ENCODE assay signal across 9 cellular contexts in genomic region chr6:31888281-31889258, GRCh38. TPM values are rescaled to one million over a fixed set of nuclear protein-coding genes. Genes with fewer than 3 reads are reported as not detected.
DNase-seq lines count a peak whose midpoint lies in the region; ATAC-seq and TF ChIP-seq lines count a peak whose summit lies in the region.
"Had no signal": no experiment of that assay in that cellular context is flagged by ENCODE, and none has a peak within 500 bp of the region (broad histone marks: within the 10 kb centered on the region; RNA-seq: fewer than 3 reads in every experiment).

No MANE protein-coding gene starts in this region.

- CTCF ChIA-PET in HCT116 (lab: Charles Lee) = interaction anchor here (1.2 kb wide), 1 partner anchor 9 kb away, joined by 3 read pairs; the partner anchor contains the start of gene EHMT2

- H3K4me3 Mint-ChIP-seq in neural progenitor cell = no peak overlapping the region
- H3K4me3 Mint-ChIP-seq: natural killer cell treated with Interleukin-12 subunit alpha and Interleukin-12 subunit beta and Interleukin-15 and Interleukin-18, amount 100 ng/mL, for 72 hours had no signal

- H3K36me3 ChIP-seq in HCT116 (ENCODE audit: control insufficient read depth in 1 of 2, insufficient read depth in 2 of 2, low read length in 2 of 2) (peaks cover 55 to 56% of the 10 kb centered on the region in 2 experiments; a peak in 3 of 4 replicates), neural progenitor cell (peaks cover 20% of the 10 kb centered on the region)

- H3K9me3 Mint-ChIP-seq in neural progenitor cell = no peaks in the 10 kb centered on the region
- H3K9me3 Mint-ChIP-seq: natural killer cell treated with Interleukin-12 subunit alpha and Interleukin-12 subunit beta and Interleukin-15 and Interleukin-18, amount 100 ng/mL, for 72 hours had no signal

- H3K27me3 ChIP-seq in HCT116 (ENCODE audit: insufficient read depth, low read length) (no peaks in the 10 kb centered on the region), neural progenitor cell (no peaks in the 10 kb centered on the region)

- H3K4me3 ChIP-seq in HCT116 (replicated peaks in 1 of 2; ENCODE audit: low read depth in 1 of 2, low read length in 2 of 2) = no peak overlapping the region
- H3K4me3 ChIP-seq in neural progenitor cell = no peak overlapping the region

- TF ChIP-seq CTCF in HCT116 (IDR thresholded peaks at IDR 0.05 in 2 of 3, conservative IDR thresholded peaks at IDR 0.05 in 1 of 3; ENCODE audit: borderline replicate concordance in 1 of 3, insufficient read depth in 1 of 3, low read depth in 2 of 3, low read length in 2 of 3) (peak; percentile 49 to 92 (median 82); a peak in 5 of 6 replicates), neural progenitor cell (IDR thresholded peaks at IDR 0.05) (peak; percentile 79)

- no peak overlapping the region for H3K27ac Mint-ChIP-seq in neural progenitor cell
- H3K27ac Mint-ChIP-seq: natural killer cell treated with Interleukin-12 subunit alpha and Interleukin-12 subunit beta and Interleukin-15 and Interleukin-18, amount 100 ng/mL, for 72 hours had no signal

- H3K4me1 ChIP-seq in HCT116 (ENCODE audit: control insufficient read depth in 1 of 2, insufficient read depth in 2 of 2, low read length in 2 of 2) = no peaks in the 10 kb centered on the region
- H3K4me1 ChIP-seq in neural progenitor cell = no peaks in the 10 kb centered on the region

- no peak for TF ChIP-seq POLR2A in HCT116 (IDR thresholded peaks at IDR 0.05; ENCODE audit: borderline replicate concordance, extremely low read depth, insufficient read depth, insufficient read length)

- intact Hi-C loops in HCT116 (cut with micrococcal nuclease) = no loop called here

- DNase-seq in HCT116 (ENCODE audit: low read depth, low spot score) = no peak
- peak; percentile 53 for DNase-seq in effector CD4-positive, alpha-beta T cell
- peak; percentile 66 for DNase-seq in neural progenitor cell (ENCODE audit: low spot score)
- DNase-seq in foreskin melanocyte = no peak
- no peak for DNase-seq in kidney glomerular epithelial cell (lab: John Stamatoyannopoulos, UW)

- BruUV-seq in HCT116 (replicated peaks; lab: Mats Ljungman, UMichigan) = TSS peak; percentile 25

- peak; percentile 64 for TF ChIP-seq RAD21 in HCT116 (IDR thresholded peaks at IDR 0.05; ENCODE audit: low read depth)

- peaks cover 2% of the 10 kb centered on the region for H3K27me3 Mint-ChIP-seq in neural progenitor cell (ENCODE audit: insufficient read depth, low read depth)
- H3K27me3 Mint-ChIP-seq: natural killer cell treated with Interleukin-12 subunit alpha and Interleukin-12 subunit beta and Interleukin-15 and Interleukin-18, amount 100 ng/mL, for 72 hours had no signal

- H4K20me1 ChIP-seq in HCT116 (ENCODE audit: insufficient read depth) (0 out of 2 replicates have a peak, but pooled peaks cover 5% of the 10 kb centered on the region), neural progenitor cell (ENCODE audit: low read depth) (peaks cover 5% of the 10 kb centered on the region)

- H3F3A ChIP-seq in neural progenitor cell (ENCODE audit: low read depth) = peaks cover 7% of the 10 kb centered on the region

- H3K36me3 Mint-ChIP-seq in neural progenitor cell = peaks cover 42% of the 10 kb centered on the region

- H3K9me3 ChIP-seq in HCT116 (ENCODE audit: control insufficient read depth in 1 of 2, insufficient read depth in 1 of 2, low read depth in 1 of 2, low read length in 2 of 2) = no peaks in the 10 kb centered on the region
- no peaks in the 10 kb centered on the region for H3K9me3 ChIP-seq in neural progenitor cell (ENCODE audit: low read depth)

- H3K79me2 ChIP-seq in HCT116 (ENCODE audit: insufficient read depth, low read length) (no peaks in the 10 kb centered on the region), neural progenitor cell (ENCODE audit: low read depth) (peaks cover 8% of the 10 kb centered on the region)

- POLR2A ChIA-PET in HCT116 (lab: Charles Lee) = no interaction called here

- no peaks in the 10 kb centered on the region for H3K9me2 ChIP-seq in HCT116 (ENCODE audit: insufficient read depth)

- RAD21 ChIA-PET in HCT116 (lab: Charles Lee; ENCODE audit: low non-redundant PET in 1 of 2, low total read pairs in 2 of 2, uncharacterized antibody in 2 of 2, unreplicated experiment in 2 of 2) = no interaction called here

- H2AFZ ChIP-seq in HCT116 (ENCODE audit: low read depth, low read length, poor library complexity, severe bottlenecking) = no peak overlapping the region
- H2AFZ ChIP-seq in neural progenitor cell (replicated peaks) = no peak overlapping the region

- H3K4me2 ChIP-seq in HCT116 (ENCODE audit: low read length) (no peak overlapping the region), neural progenitor cell (no peak overlapping the region)

- no peak overlapping the region for H3K27ac ChIP-seq in HCT116 (ENCODE audit: low read depth, low read length)
- H3K27ac ChIP-seq in neural progenitor cell = no peak overlapping the region

- peak; percentile 66 for ATAC-seq in HCT116
- peak; percentile 36 to 38 for ATAC-seq in activated CD4-positive, CD25-positive, alpha-beta regulatory T cell treated with anti-CD3 and anti-CD28 coated beads, Interleukin-2, amount 50 U/mL, for 24 hours
- no peak for ATAC-seq in HG03135 (IDR thresholded peaks at IDR 0.05; ENCODE audit: unreplicated experiment)

- H3K9ac ChIP-seq in HCT116 (ENCODE audit: low read length) = no peak overlapping the region
- no peak overlapping the region for H3K9ac ChIP-seq in neural progenitor cell

- H3K4me1 Mint-ChIP-seq in neural progenitor cell = peaks cover 2% of the 10 kb centered on the region

TF ChIP-seq in HCT116, 20 proteins besides CTCF, POLR2A, EP300 and RAD21:
- TF ChIP-seq, protein P1, sequence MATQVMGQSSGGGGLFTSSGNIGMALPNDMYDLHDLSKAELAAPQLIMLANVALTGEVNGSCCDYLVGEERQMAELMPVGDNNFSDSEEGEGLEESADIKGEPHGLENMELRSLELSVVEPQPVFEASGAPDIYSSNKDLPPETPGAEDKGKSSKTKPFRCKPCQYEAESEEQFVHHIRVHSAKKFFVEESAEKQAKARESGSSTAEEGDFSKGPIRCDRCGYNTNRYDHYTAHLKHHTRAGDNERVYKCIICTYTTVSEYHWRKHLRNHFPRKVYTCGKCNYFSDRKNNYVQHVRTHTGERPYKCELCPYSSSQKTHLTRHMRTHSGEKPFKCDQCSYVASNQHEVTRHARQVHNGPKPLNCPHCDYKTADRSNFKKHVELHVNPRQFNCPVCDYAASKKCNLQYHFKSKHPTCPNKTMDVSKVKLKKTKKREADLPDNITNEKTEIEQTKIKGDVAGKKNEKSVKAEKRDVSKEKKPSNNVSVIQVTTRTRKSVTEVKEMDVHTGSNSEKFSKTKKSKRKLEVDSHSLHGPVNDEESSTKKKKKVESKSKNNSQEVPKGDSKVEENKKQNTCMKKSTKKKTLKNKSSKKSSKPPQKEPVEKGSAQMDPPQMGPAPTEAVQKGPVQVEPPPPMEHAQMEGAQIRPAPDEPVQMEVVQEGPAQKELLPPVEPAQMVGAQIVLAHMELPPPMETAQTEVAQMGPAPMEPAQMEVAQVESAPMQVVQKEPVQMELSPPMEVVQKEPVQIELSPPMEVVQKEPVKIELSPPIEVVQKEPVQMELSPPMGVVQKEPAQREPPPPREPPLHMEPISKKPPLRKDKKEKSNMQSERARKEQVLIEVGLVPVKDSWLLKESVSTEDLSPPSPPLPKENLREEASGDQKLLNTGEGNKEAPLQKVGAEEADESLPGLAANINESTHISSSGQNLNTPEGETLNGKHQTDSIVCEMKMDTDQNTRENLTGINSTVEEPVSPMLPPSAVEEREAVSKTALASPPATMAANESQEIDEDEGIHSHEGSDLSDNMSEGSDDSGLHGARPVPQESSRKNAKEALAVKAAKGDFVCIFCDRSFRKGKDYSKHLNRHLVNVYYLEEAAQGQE (IDR thresholded peaks at IDR 0.05; ENCODE audit: low read depth) = no peak
- TF ChIP-seq YY1 (IDR thresholded peaks at IDR 0.05; ENCODE audit: extremely low read depth, insufficient replicate concordance, low read depth, low read length) (no peak), MAX (IDR thresholded peaks at IDR 0.05) (no peak)

RNA-seq across cellular contexts. Expression of gene EHMT2, which starts 8.9 kb away (rescaled TPM):
- total RNA-seq in HCT116 (2021; ENCODE audit: unreplicated experiment) (84.0 TPM), neural progenitor cell (ENCODE audit: low replicate concordance) (93.3 and 189 TPM in 2 replicates)
- polyA plus RNA-seq in HCT116 (2012) = 79.2 and 79.9 TPM in 2 replicates

RNA-seq across cellular contexts. Expression of gene SLC44A4, which starts 9.8 kb away (rescaled TPM):
- total RNA-seq in HCT116 (2021; ENCODE audit: unreplicated experiment) = 0.74 TPM
- 0.07 and 0.22 TPM in 2 replicates for polyA plus RNA-seq in HCT116 (2012)
- 0.32 and 0.93 TPM in 2 replicates for total RNA-seq in neural progenitor cell (ENCODE audit: low replicate concordance)
- total RNA-seq: natural killer cell treated with Interleukin-12 subunit alpha and Interleukin-12 subunit beta and Interleukin-15 and Interleukin-18, amount 100 ng/mL, for 72 hours; T-helper 1 cell treated with Interleukin-12 subunit alpha and Interleukin-12 subunit beta and Interleukin-4 antibody, amounts not matched to agents 30 ng/mL and 1 ng/mL, for 36 hours had no signal

RNA-seq across cellular contexts. Expression of gene ZBTB12, which starts 13.3 kb away (rescaled TPM):
- 10.3 TPM for total RNA-seq in HCT116 (2021; ENCODE audit: unreplicated experiment)
- polyA plus RNA-seq in HCT116 (2012) = 8.9 and 10.3 TPM in 2 replicates
- total RNA-seq in neural progenitor cell (ENCODE audit: low replicate concordance) = 8.4 and 25.6 TPM in 2 replicates

RNA-seq across cellular contexts. Expression of gene NEU1, which starts 25.9 kb away (rescaled TPM):
- 15.1 TPM for total RNA-seq in HCT116 (2021; ENCODE audit: unreplicated experiment)
- polyA plus RNA-seq in HCT116 (2012) = 21.8 and 23.0 TPM in 2 replicates
- 17.4 and 30.3 TPM in 2 replicates for total RNA-seq in neural progenitor cell (ENCODE audit: low replicate concordance)

RNA-seq across cellular contexts. Expression of gene C2, which starts 38.9 kb away (rescaled TPM):
- 3.1 TPM for total RNA-seq in HCT116 (2021; ENCODE audit: unreplicated experiment)
- polyA plus RNA-seq in HCT116 (2012) = 0.62 and 0.78 TPM in 2 replicates
- 1.1 and 1.4 TPM in 2 replicates for total RNA-seq in neural progenitor cell (ENCODE audit: low replicate concordance)

Comparison
In these comparisons a context has a peak if more than half of its experiments do, and no peak if none do; other contexts are left out.
1. DNase-seq: peak in effector CD4-positive, alpha-beta T cell (single experiment) and neural progenitor cell (single experiment); none in HCT116 (single experiment), foreskin melanocyte (single experiment) and kidney glomerular epithelial cell (single experiment).